13 cellular contexts compared by ENCODE assay signal in the genomic region with DNA sequence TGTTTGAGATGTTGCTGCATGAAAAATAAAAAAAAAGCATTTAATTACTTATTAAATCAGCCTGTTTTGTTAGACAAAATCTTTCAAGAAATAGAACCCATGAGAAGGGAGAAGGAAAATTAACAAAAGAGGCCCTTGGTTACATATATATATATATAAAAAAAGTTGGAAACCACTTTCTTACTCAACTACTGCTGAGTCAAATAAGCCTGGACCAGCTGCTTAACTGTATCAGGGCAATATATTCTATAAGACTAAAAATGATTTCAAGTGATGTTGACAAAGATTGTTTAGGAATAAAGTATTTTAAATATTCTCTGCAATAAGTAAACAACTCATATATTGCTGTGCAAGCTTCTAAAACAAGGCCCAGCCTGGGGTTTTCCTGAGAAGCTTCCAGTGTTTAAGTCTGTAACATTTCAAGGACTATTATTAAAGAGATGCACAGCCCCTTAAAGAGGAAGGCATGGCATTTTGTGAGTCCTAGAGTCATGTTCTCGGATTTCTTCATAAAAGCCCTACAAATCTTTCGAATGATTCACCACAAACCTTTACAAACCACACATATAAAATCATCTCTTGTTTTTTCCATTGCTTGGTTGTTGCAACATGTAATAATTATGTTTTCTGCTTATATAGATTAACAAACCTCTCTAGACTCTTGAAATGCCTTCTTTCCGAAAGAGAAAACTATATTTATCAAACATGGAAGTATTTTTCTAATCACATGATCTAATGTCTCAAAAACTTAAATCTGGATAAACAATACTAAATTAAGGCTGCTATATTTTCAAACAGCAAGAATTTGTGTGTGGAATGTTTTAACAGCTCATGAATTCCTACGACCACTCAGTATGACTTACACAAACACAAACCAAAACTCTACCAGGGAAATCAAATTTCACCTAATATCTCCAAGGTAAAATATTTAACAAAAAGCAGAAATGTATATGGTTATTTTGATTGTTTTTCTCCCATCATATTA. TPM values are rescaled to one million over a fixed set of nuclear protein-coding genes. Genes with fewer than 3 reads are reported as not detected.
DNase-seq lines count a peak whose midpoint lies in the region; ATAC-seq, FAIRE-seq and TF ChIP-seq lines count a peak whose summit lies in the region.
"Had no signal": no experiment of that assay in that cellular context is flagged by ENCODE, and none has a peak within 500 bp of the region (broad histone marks: within the 10 kb centered on the region; RNA-seq: fewer than 3 reads in every experiment).

No MANE protein-coding gene starts in this region.

- WGBS in small intestine, 3 donors, result 71 to 90% (median 87%) methylated on average over 4 of the region's 4 CpGs
- WGBS in body of pancreas, 2 donors, result 85 to 92% methylated on average over 4 of the region's 4 CpGs

- H3K4me3 ChIP-seq in small intestine (ENCODE audit: low read depth in 1 of 2, low read length in 2 of 2), result no peak overlapping the region
- no peak overlapping the region for H3K4me3 ChIP-seq in body of pancreas

- H3K4me1 ChIP-seq in small intestine (ENCODE audit: control insufficient read depth in 2 of 2, insufficient read depth in 1 of 2, low read depth in 1 of 2, low read length in 1 of 2) (peaks cover 0 to 2% of the 10 kb centered on the region in 2 donors), body of pancreas (no peaks in the 10 kb centered on the region)

- DNase-seq in GF-D8 (lab: John Stamatoyannopoulos, UW) (peak; percentile 33), NOMO-1 treated with DMSO at 0.1 percent for 48 hours (lab: John Stamatoyannopoulos, UW; ENCODE audit: unreplicated experiment) (peak; percentile 80), dedifferentiated amniotic fluid mesenchymal stem cell (ENCODE audit: extremely low spot score) (peak; percentile 91), small intestine (no peak), body of pancreas (no peak)
- no peak for DNase-seq in central memory CD4-positive, alpha-beta T cell
- DNase-seq in activated CD4-positive, CD25-positive, alpha-beta regulatory T cell (lab: John Stamatoyannopoulos, UW), result no peak
- DNase-seq: activated CD8-positive, alpha-beta T cell treated with anti-CD3 and anti-CD28 coated beads, Interleukin-2, amount 10 ng/mL, durations not matched to agents 7 days and 5 days; DND-41; KBM-7; NCI-H510A; occipital lobe; stimulated activated CD4-positive, alpha-beta T cell treated with anti-CD3 and anti-CD28 coated beads, Interleukin-4, amount 100 ng/mL, for 24 hours had no signal

- no peaks in the 10 kb centered on the region for H3K27me3 ChIP-seq in small intestine (ENCODE audit: control insufficient read depth in 2 of 2, insufficient read depth in 2 of 2, low read length in 2 of 2)
- H3K27me3 ChIP-seq in body of pancreas, result no peaks in the 10 kb centered on the region

- no peak for ATAC-seq in body of pancreas
- ATAC-seq: activated CD8-positive, alpha-beta T cell treated with anti-CD3 and anti-CD28 coated beads, Interleukin-2, amount 10 ng/mL, durations not matched to agents 7 days and 5 days had no signal

- H3K27ac ChIP-seq in small intestine (ENCODE audit: low read depth in 1 of 2, low read length in 1 of 2) (no peak overlapping the region), body of pancreas (no peak overlapping the region)

- no peak for TF ChIP-seq POLR2A in body of pancreas (IDR thresholded peaks at IDR 0.05)

- H3K9me3 ChIP-seq in small intestine (ENCODE audit: control insufficient read depth, low read depth), result no peaks in the 10 kb centered on the region
- no peaks in the 10 kb centered on the region for H3K9me3 ChIP-seq in body of pancreas

- FAIRE-seq in small intestine (lab: Jason Lieb, UNC), result peak; percentile 23

- no peaks in the 10 kb centered on the region for H3K36me3 ChIP-seq in small intestine (ENCODE audit: control insufficient read depth in 2 of 2, insufficient read depth in 2 of 2, low read length in 2 of 2)
- no peaks in the 10 kb centered on the region for H3K36me3 ChIP-seq in body of pancreas (replicated peaks in 1 of 2; ENCODE audit: insufficient read depth in 1 of 2, low read depth in 2 of 2)

- intact Hi-C loops in body of pancreas (cut with DNase I), result no loop called here

- TF ChIP-seq CTCF in body of pancreas (IDR thresholded peaks at IDR 0.05), result no peak

RNA-seq across cellular contexts. Expression of gene JAZF1, which starts 14.3 kb away (rescaled TPM):
- polyA plus RNA-seq in small intestine, result 1 to 10 TPM in 2 of 3 donors, under 1 TPM in 1; 0.67 to 3.6 (median 3.5) TPM
- 1 to 10 TPM; 4.0 to 4.9 TPM for total RNA-seq in body of pancreas

Comparison
In these comparisons a context has a peak if more than half of its experiments do, and no peak if none do; other contexts are left out.
1. DNase-seq: peak in GF-D8 (single experiment), NOMO-1 treated with DMSO at 0.1 percent for 48 hours (single experiment) and dedifferentiated amniotic fluid mesenchymal stem cell (single experiment); none in small intestine (single experiment), central memory CD4-positive, alpha-beta T cell (single experiment), activated CD4-positive, CD25-positive, alpha-beta regulatory T cell (0 of 4) and body of pancreas (0 of 4).